Comparison of ENCODE assay signal across 32 cellular contexts in the genomic region with DNA sequence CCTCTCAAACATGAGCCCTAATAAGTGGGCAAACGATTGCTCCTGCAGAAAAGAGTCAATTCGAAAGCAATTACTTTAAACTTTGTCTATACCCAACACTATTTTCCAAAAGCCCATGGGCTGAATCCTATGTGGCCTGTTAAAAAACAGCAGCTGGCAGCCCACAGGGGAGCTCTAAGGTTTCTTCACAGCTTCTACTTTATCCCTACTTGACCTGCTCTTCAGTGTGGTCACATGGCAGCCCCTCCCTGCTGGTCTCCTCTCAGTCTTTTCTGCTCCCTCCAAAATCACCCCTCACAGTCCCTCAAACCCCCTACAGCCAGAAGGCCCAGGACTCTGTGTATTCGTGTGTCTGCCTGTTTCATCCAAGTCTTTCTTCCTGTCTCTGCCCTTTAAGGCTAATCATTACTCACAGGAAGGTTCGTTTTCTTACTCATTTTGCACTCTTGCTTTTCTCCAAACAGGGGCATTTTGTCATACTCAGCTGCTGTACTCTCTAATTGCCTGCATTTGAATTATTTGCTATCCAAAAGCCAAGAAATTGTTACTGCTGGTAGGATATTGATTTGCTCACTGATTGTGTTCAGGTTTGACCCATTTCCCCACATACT.
DNase-seq lines count a peak whose midpoint lies in the region; FAIRE-seq and TF ChIP-seq lines count a peak whose summit lies in the region.
"Had no signal": no experiment of that assay in that cellular context is flagged by ENCODE, and none has a peak within 500 bp of the region (broad histone marks: within the 10 kb centered on the region; RNA-seq: fewer than 3 reads in every experiment).

No MANE protein-coding gene starts in this region.

- H3K9ac ChIP-seq in endothelial cell of umbilical vein (replicated peaks; ENCODE audit: extremely low read depth, insufficient read depth, low read length) = peak overlapping the region; percentile 57

- H4K20me1 ChIP-seq in endothelial cell of umbilical vein (replicated peaks; ENCODE audit: control insufficient read depth, extremely low read depth, insufficient read depth, low read length) = no peaks in the 10 kb centered on the region

- no peaks in the 10 kb centered on the region for H3K79me2 ChIP-seq in endothelial cell of umbilical vein (ENCODE audit: control insufficient read depth, insufficient read depth, low read length)

- dilution Hi-C loops in endothelial cell of umbilical vein (cut with MboI; ENCODE audit: extremely low pct_ligation_motif_present, low sequenced_read_pairs) = no loop called here

- H3K4me1 Mint-ChIP-seq in osteocyte (ENCODE audit: unreplicated experiment) = peaks cover 10% of the 10 kb centered on the region
- H3K4me1 Mint-ChIP-seq: activated naive CD8-positive, alpha-beta T cell treated with anti-CD3 and anti-CD28 coated beads, Interleukin-2, amount 10 ng/mL, durations not matched to agents 7 days and 5 days; CD14-positive monocyte; GM23338; T-helper 17 cell had no signal

- H2AFZ ChIP-seq in endothelial cell of umbilical vein (ENCODE audit: low read depth, low read length) = peak overlapping the region; percentile 23
- H2AFZ ChIP-seq: GM23338 had no signal

- H3K4me2 ChIP-seq in endothelial cell of umbilical vein (ENCODE audit: insufficient read depth, low read length) = peak overlapping the region; percentile 33
- H3K4me2 ChIP-seq: GM23338 had no signal

- FAIRE-seq in endothelial cell of umbilical vein (lab: Jason Lieb, UNC) = peak; percentile 72
- FAIRE-seq: GM12891, urothelium cell line had no signal

- no peaks in the 10 kb centered on the region for H3K4me1 ChIP-seq in HEK293 (ENCODE audit: control insufficient read depth, insufficient read depth, low read length)
- H3K4me1 ChIP-seq in endothelial cell of umbilical vein (ENCODE audit: control insufficient read depth, extremely low read depth, insufficient read depth, low read length) = peaks cover 35% of the 10 kb centered on the region
- H3K4me1 ChIP-seq in suprapubic skin = peaks cover 19% of the 10 kb centered on the region
- H3K4me1 ChIP-seq: Peyer's patch, SJSA1, testis had no signal

- H3K9me3 Mint-ChIP-seq in osteocyte (ENCODE audit: unreplicated experiment) = peaks cover 13% of the 10 kb centered on the region

- H3K27ac Mint-ChIP-seq in osteocyte (ENCODE audit: unreplicated experiment) = no peak overlapping the region
- H3K27ac Mint-ChIP-seq: activated naive CD8-positive, alpha-beta T cell treated with anti-CD3 and anti-CD28 coated beads, Interleukin-2, amount 10 ng/mL, durations not matched to agents 7 days and 5 days; CD14-positive monocyte; GM23338; T-helper 17 cell had no signal

- POLR2A ChIA-PET in HEK293 (lab: Yijun Ruan, JAX) = no interaction called here
- POLR2A ChIA-PET in endothelial cell of umbilical vein (lab: Charles Lee) = no interaction called here

- TF ChIP-seq CTCF in HEK293 (tag by site-specific recombination; IDR thresholded peaks at IDR 0.05) (no peak), endothelial cell of umbilical vein (IDR thresholded peaks at IDR 0.05; ENCODE audit: extremely low read depth in 1 of 2, insufficient read depth in 1 of 2, low read depth in 1 of 2, low read length in 2 of 2) (no peak), osteocyte (IDR thresholded peaks at IDR 0.05) (no peak), suprapubic skin (IDR thresholded peaks at IDR 0.05) (no peak)

- H3K27me3 Mint-ChIP-seq in osteocyte (ENCODE audit: unreplicated experiment) = no peaks in the 10 kb centered on the region
- H3K27me3 Mint-ChIP-seq: activated naive CD8-positive, alpha-beta T cell treated with anti-CD3 and anti-CD28 coated beads, Interleukin-2, amount 10 ng/mL, durations not matched to agents 7 days and 5 days had no signal

- no TSS peak for BruUV-seq in endothelial cell of umbilical vein (replicated peaks; lab: Mats Ljungman, UMichigan)

- no peaks in the 10 kb centered on the region for H3K9me1 ChIP-seq in endothelial cell of umbilical vein (replicated peaks; ENCODE audit: control insufficient read depth, extremely low read depth, insufficient read depth, low read length)

- H3K36me3 Mint-ChIP-seq in osteocyte (ENCODE audit: unreplicated experiment) = peaks cover 68% of the 10 kb centered on the region
- H3K36me3 Mint-ChIP-seq: CD14-positive monocyte had no signal

- DNase-seq in RPMI7951 (ENCODE audit: low read depth) (peak; percentile 3), endothelial cell of umbilical vein (ENCODE audit: low read depth, low spot score) (peak; percentile 39), osteocyte (ENCODE audit: extremely low spot score, unreplicated experiment) (peak; percentile 44), hypothalamus (lab: John Stamatoyannopoulos, UW) (no peak), suprapubic skin (ENCODE audit: low spot score in 2 of 2) (no peak)
- DNase-seq in activated CD4-positive, CD25-positive, alpha-beta regulatory T cell treated with anti-CD3 and anti-CD28 coated beads, Interleukin-2, amount 50 U/mL, for 72 hours = no peak
- DNase-seq: activated CD4-positive, alpha-beta T cell treated with anti-CD3 and anti-CD28 coated beads for 48 hours; activated CD8-positive, alpha-beta memory T cell treated with anti-CD3 and anti-CD28 coated beads for 24 hours; activated gamma-delta T cell; activated naive CD8-positive, alpha-beta T cell treated with anti-CD3 and anti-CD28 coated beads, Interleukin-2, amount 10 ng/mL, durations not matched to agents 7 days and 5 days; activated T-cell treated with anti-CD3 and anti-CD28 coated beads, Interleukin-2, amount 50 U/mL, for 1 hour; caudate nucleus; dorsolateral prefrontal cortex; head of caudate nucleus; left cardiac atrium; NCI-H1694 treated with DMSO at 0.1 percent for 48 hours; NCI-H2171 treated with DMSO at 0.1 percent for 48 hours; NCI-H526; Peyer's patch; stimulated activated CD4-positive, alpha-beta T cell treated with anti-CD3 and anti-CD28 coated beads, Interleukin-12 subunit alpha, Interleukin-12 subunit beta, amount 100 ng/mL, for 4 hours; stimulated activated CD4-positive, alpha-beta T cell treated with anti-CD3 and anti-CD28 coated beads, Interleukin-4, amount 100 ng/mL, for 1 hour; stimulated activated naive CD4-positive, alpha-beta T cell; T-helper 17 cell; testis had no signal

- H3K27me3 ChIP-seq in endothelial cell of umbilical vein (ENCODE audit: control insufficient read depth in 2 of 2, insufficient read depth in 2 of 2, low read length in 2 of 2) = no peaks in the 10 kb centered on the region
- H3K27me3 ChIP-seq in suprapubic skin = no peaks in the 10 kb centered on the region
- H3K27me3 ChIP-seq: ascending aorta, dorsolateral prefrontal cortex, Peyer's patch, SJSA1, testis had no signal

- no peak for TF ChIP-seq POLR2A in endothelial cell of umbilical vein (IDR thresholded peaks at IDR 0.05; ENCODE audit: low read depth, low read length)
- no peak for TF ChIP-seq POLR2A in suprapubic skin (IDR thresholded peaks at IDR 0.05)

- intact Hi-C loops in endothelial cell of umbilical vein (cut with micrococcal nuclease) = no loop called here

- CTCF ChIA-PET in HEK293 (lab: Yijun Ruan, JAX) = interaction anchor here (0.6 kb wide), 1 partner anchor 47 kb away, joined by 3 read pairs; no protein-coding TSS in a partner anchor
- CTCF ChIA-PET in endothelial cell of umbilical vein (lab: Charles Lee) = no interaction called here

- no peak overlapping the region for H3K4me3 ChIP-seq in HEK293 (ENCODE audit: low read depth, low read length)
- no peak overlapping the region for H3K4me3 ChIP-seq in endothelial cell of umbilical vein (replicated peaks in 1 of 3; ENCODE audit: insufficient read depth in 1 of 3, low read depth in 1 of 3, low read length in 3 of 3)
- no peak overlapping the region for H3K4me3 ChIP-seq in suprapubic skin
- H3K4me3 ChIP-seq: ascending aorta, dorsolateral prefrontal cortex, GM23338, Peyer's patch, SJSA1, testis had no signal

- H3K27ac ChIP-seq in HEK293 (ENCODE audit: extremely low read depth, low read depth, low read length) = no peak overlapping the region
- peak overlapping the region; percentile 85 for H3K27ac ChIP-seq in endothelial cell of umbilical vein (ENCODE audit: insufficient read depth, low read depth, low read length)
- no peak overlapping the region for H3K27ac ChIP-seq in suprapubic skin
- H3K27ac ChIP-seq: dorsolateral prefrontal cortex, HL-60, Peyer's patch, SJSA1, testis had no signal

- H3K36me3 ChIP-seq in HEK293 (ENCODE audit: control insufficient read depth in 2 of 2, insufficient read depth in 1 of 2, low read length in 2 of 2) = peaks cover 4 to 33% of the 10 kb centered on the region in 2 experiments; a peak in 2 of 3 replicates
- H3K36me3 ChIP-seq in endothelial cell of umbilical vein (ENCODE audit: control insufficient read depth in 2 of 2, extremely low read depth in 1 of 2, insufficient read depth in 2 of 2, low read length in 2 of 2) = peaks cover 2 to 3% of the 10 kb centered on the region in 2 experiments
- peaks cover 45% of the 10 kb centered on the region for H3K36me3 ChIP-seq in suprapubic skin
- H3K36me3 ChIP-seq: SJSA1 had no signal

- no peak for TF ChIP-seq EP300 in suprapubic skin (IDR thresholded peaks at IDR 0.05)

- H3K4me3 Mint-ChIP-seq in osteocyte (ENCODE audit: unreplicated experiment) = no peak overlapping the region
- H3K4me3 Mint-ChIP-seq: activated naive CD8-positive, alpha-beta T cell treated with anti-CD3 and anti-CD28 coated beads, Interleukin-2, amount 10 ng/mL, durations not matched to agents 7 days and 5 days; CD14-positive monocyte; GM23338; T-helper 17 cell had no signal

- no peaks in the 10 kb centered on the region for H3K9me3 ChIP-seq in HEK293 (ENCODE audit: control insufficient read depth, insufficient read depth, low read depth, low read length)
- no peaks in the 10 kb centered on the region for H3K9me3 ChIP-seq in endothelial cell of umbilical vein (replicated peaks; ENCODE audit: control insufficient read depth, insufficient read depth, low read length)
- no peaks in the 10 kb centered on the region for H3K9me3 ChIP-seq in suprapubic skin
- H3K9me3 ChIP-seq: Peyer's patch, SJSA1, testis had no signal

- 62% methylated on average over 4 of the region's 4 CpGs for WGBS in suprapubic skin

TF ChIP-seq in HEK293, 187 proteins besides CTCF, POLR2A, EP300 and RAD21:
- no peak for TF ChIP-seq SCRT1 (tag by site-specific recombination; IDR thresholded peaks at IDR 0.05; ENCODE audit: borderline replicate concordance)
- TF ChIP-seq SETDB1 (IDR thresholded peaks at IDR 0.05; ENCODE audit: insufficient read length, low read length) = peak; percentile 84

TF ChIP-seq in endothelial cell of umbilical vein, 7 proteins besides CTCF, POLR2A, EP300 and RAD21:
- TF ChIP-seq MYC (IDR thresholded peaks at IDR 0.05; ENCODE audit: low read depth, low read length) (no peak), JUN (IDR thresholded peaks at IDR 0.05; ENCODE audit: borderline replicate concordance, insufficient read depth, insufficient read length, low read depth) (peak; percentile 16), FOS (IDR thresholded peaks at IDR 0.05; ENCODE audit: borderline replicate concordance, insufficient read depth, low read length) (peak; percentile 45)

Comparison
In these comparisons a context has a peak if more than half of its experiments do, and no peak if none do; other contexts are left out.
1. DNase-seq: peak in RPMI7951 (single experiment), endothelial cell of umbilical vein (single experiment) and osteocyte (single experiment); none in activated CD4-positive, CD25-positive, alpha-beta regulatory T cell treated with anti-CD3 and anti-CD28 coated beads, Interleukin-2, amount 50 U/mL, for 72 hours (single experiment), hypothalamus (0 of 51) and suprapubic skin (0 of 2).